13 cellular contexts compared by ENCODE assay signal in the genomic region with DNA sequence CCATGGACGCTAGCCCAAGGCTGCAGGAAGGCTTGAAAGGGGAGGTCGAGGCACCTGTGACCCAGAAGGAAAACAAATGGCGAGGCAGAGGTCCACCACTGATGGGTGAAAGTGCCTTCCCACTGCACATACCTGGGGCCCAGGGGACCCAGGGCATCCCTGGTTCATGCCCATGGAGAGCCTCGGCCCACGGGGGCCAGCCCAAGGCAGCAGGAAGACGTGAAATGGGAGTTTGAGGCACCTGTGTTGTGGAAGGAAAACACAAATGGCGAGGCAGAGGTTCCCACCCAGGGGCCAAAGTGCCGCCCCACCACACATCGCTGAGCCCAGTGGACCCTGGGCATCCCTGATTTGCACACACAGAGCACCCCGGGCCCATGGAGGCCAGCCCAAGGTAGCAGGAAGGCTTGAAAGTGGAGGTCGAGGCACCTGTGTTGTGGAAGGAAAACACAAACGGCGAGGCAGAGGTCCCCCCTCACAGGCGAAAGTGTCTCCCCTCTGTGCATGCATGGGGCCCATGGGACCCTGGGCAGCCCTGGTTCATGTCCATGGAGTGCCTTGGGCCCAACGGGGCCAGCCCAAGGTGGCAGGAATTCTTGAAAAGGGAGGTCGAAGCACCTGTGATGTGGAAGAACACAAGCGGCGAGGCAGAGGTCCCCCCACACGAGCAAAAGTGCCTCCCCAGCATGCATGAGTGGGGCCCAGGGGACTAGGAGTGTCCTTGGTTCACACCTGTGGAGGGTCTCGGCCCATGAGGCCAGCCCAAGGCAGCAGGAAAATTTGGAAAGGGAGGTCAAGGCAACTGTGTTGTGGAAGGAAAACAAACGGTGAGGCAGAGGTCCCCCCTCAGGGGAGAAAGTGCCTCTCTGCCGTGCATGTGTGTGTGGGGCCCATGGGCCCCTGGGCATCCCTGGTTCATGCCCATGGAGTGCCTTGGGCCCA.
DNase-seq lines count a peak whose midpoint lies in the region; ATAC-seq, FAIRE-seq and TF ChIP-seq lines count a peak whose summit lies in the region.
"Had no signal": no experiment of that assay in that cellular context is flagged by ENCODE, and none has a peak within 500 bp of the region (broad histone marks: within the 10 kb centered on the region; RNA-seq: fewer than 3 reads in every experiment).

No MANE protein-coding gene starts in this region.

- TF ChIP-seq CTCF in liver (IDR thresholded peaks at IDR 0.05; ENCODE audit: low read depth, low read length, missing input control) (no peak), HepG2 (CRISPR knock-in tag; IDR thresholded peaks at IDR 0.05) (no peak), esophagus muscularis mucosa (IDR thresholded peaks at IDR 0.05) (no peak), natural killer cell (IDR thresholded peaks at IDR 0.05) (no peak)

- CTCF ChIA-PET in HepG2 (lab: Yijun Ruan, JAX; ENCODE audit: low intra/inter-chr PET ratio, low total read pairs) = no interaction called here

- FAIRE-seq in HepG2 (lab: Jason Lieb, UNC) = no peak
- FAIRE-seq: colon, GM18507, TTC549 had no signal

- H3K4me2 ChIP-seq in HepG2 (ENCODE audit: low read depth, low read length) = no peak overlapping the region

- H3K9me3 Mint-ChIP-seq in natural killer cell = peaks cover 4 to 20% of the 10 kb centered on the region in 2 donors

- H3K27me3 ChIP-seq in liver (ENCODE audit: control insufficient read depth in 4 of 4, insufficient read depth in 4 of 4, low read length in 3 of 4) (no peaks in the 10 kb centered on the region), HepG2 (ENCODE audit: control insufficient read depth in 1 of 2, insufficient read depth in 2 of 2, low read length in 2 of 2) (no peaks in the 10 kb centered on the region; a peak in 1 of 5 replicates), esophagus muscularis mucosa (peaks cover 0 to 4% (median 0%) of the 10 kb centered on the region in 4 donors)

- H3K79me2 ChIP-seq in HepG2 (ENCODE audit: insufficient read depth, low read length) = no peaks in the 10 kb centered on the region
- H3K79me2 ChIP-seq: parathyroid adenoma had no signal

- 65% methylated on average over 22 of the region's 22 CpGs for WGBS in liver
- WGBS in HepG2 (ENCODE audit: low lambda C conversion rate) = 15% methylated on average over 18 of the region's 22 CpGs
- 79% methylated on average over 9 of the region's 22 CpGs for WGBS in esophagus muscularis mucosa

- no peak for TF ChIP-seq RAD21 in liver (IDR thresholded peaks at IDR 0.05)
- TF ChIP-seq RAD21 in HepG2 (CRISPR knock-in tag; IDR thresholded peaks at IDR 0.05) = no peak

- H3K4me1 ChIP-seq in liver (ENCODE audit: control insufficient read depth in 4 of 4, insufficient read depth in 4 of 4, low read length in 3 of 4) (no peaks in the 10 kb centered on the region), HepG2 (ENCODE audit: insufficient read depth, low read length) (no peaks in the 10 kb centered on the region), esophagus muscularis mucosa (no peaks in the 10 kb centered on the region)
- H3K4me1 ChIP-seq: parathyroid adenoma had no signal

- H3K36me3 ChIP-seq in liver (ENCODE audit: control insufficient read depth in 4 of 4, insufficient read depth in 3 of 4, low read depth in 1 of 4, low read length in 3 of 4) = no peaks in the 10 kb centered on the region
- no peaks in the 10 kb centered on the region for H3K36me3 ChIP-seq in HepG2 (replicated peaks in 1 of 2; ENCODE audit: control insufficient read depth in 1 of 2, insufficient read depth in 2 of 2, low read length in 2 of 2)
- H3K36me3 ChIP-seq in esophagus muscularis mucosa = no peaks in the 10 kb centered on the region

- H3K27ac Mint-ChIP-seq in natural killer cell = no peak overlapping the region
- H3K27ac Mint-ChIP-seq: activated naive CD4-positive, alpha-beta T cell treated with anti-CD3 and anti-CD28 coated beads, Interleukin-2, amount 50 U/mL, for 24 hours had no signal

- TF ChIP-seq EP300 in HepG2 (IDR thresholded peaks at IDR 0.05; ENCODE audit: low read depth in 2 of 2, low read length in 2 of 2) = no peak
- no peak for TF ChIP-seq EP300 in HepG2 (CRISPR knock-in tag; IDR thresholded peaks at IDR 0.05; ENCODE audit: borderline replicate concordance)
- TF ChIP-seq EP300 in esophagus muscularis mucosa (IDR thresholded peaks at IDR 0.05) = no peak

- no peak overlapping the region for H2AFZ ChIP-seq in HepG2 (ENCODE audit: low read length)
- H2AFZ ChIP-seq: parathyroid adenoma had no signal

- H3K4me3 ChIP-seq in liver (ENCODE audit: low read depth in 1 of 3, low read length in 3 of 3) (peak overlapping the region in 2 of 3 donors; percentile 29 to 35), HepG2 (replicated peaks in 1 of 3; ENCODE audit: insufficient read depth in 1 of 3, low read depth in 2 of 3, low read length in 3 of 3) (no peak overlapping the region), esophagus muscularis mucosa (no peak overlapping the region)

- no TSS peak for BruUV-seq in HepG2 (replicated peaks; lab: Mats Ljungman, UMichigan)

- in situ Hi-C loops in HepG2 (cut with HindIII; ENCODE audit: extremely low pct_ligation_motif_present, low pct_unique_long_range_greater_than_20kb) = loop anchor here (25.0 kb wide), 1 partner anchor 182 kb away; no protein-coding TSS in a partner anchor

- H3K27me3 Mint-ChIP-seq in natural killer cell (ENCODE audit: low read depth in 2 of 2) = no peaks in the 10 kb centered on the region
- H3K27me3 Mint-ChIP-seq: activated naive CD4-positive, alpha-beta T cell treated with anti-CD3 and anti-CD28 coated beads, Interleukin-2, amount 50 U/mL, for 24 hours had no signal

- POLR2A ChIA-PET in HepG2 (lab: Yijun Ruan, JAX) = no interaction called here

- H3K4me3 Mint-ChIP-seq in natural killer cell = no peak overlapping the region
- H3K4me3 Mint-ChIP-seq: activated naive CD4-positive, alpha-beta T cell treated with anti-CD3 and anti-CD28 coated beads, Interleukin-2, amount 50 U/mL, for 24 hours had no signal

- H3K27ac ChIP-seq in liver (ENCODE audit: low read depth in 1 of 2, low read length in 2 of 2) = no peak overlapping the region
- no peak overlapping the region for H3K27ac ChIP-seq in HepG2 (ENCODE audit: extremely low read length, insufficient read depth, low read length)
- H3K27ac ChIP-seq in esophagus muscularis mucosa (replicated peaks in 1 of 4) = no peak overlapping the region
- H3K27ac ChIP-seq: parathyroid adenoma had no signal

- DNase-seq in HepG2 (ENCODE audit: low spot score) = no peak
- DNase-seq in esophagus muscularis mucosa (ENCODE audit: extremely low spot score) = peak; percentile 60
- peak; percentile 8 for DNase-seq in natural killer cell
- no peak for DNase-seq in NCI-H1694 treated with DMSO at 0.1 percent for 48 hours (lab: John Stamatoyannopoulos, UW)
- DNase-seq in SIG-M5 (lab: John Stamatoyannopoulos, UW) = no peak
- no peak for DNase-seq in NCI-H446 treated with DMSO at 0.1 percent for 48 hours (lab: John Stamatoyannopoulos, UW)

- H3K9me3 ChIP-seq in liver (ENCODE audit: control insufficient read depth in 4 of 4, low read length in 3 of 4) (peaks cover 15 to 38% (median 18%) of the 10 kb centered on the region in 4 donors), HepG2 (ENCODE audit: low read length) (peaks cover 83% of the 10 kb centered on the region), esophagus muscularis mucosa (peaks cover 0 to 96% (median 78%) of the 10 kb centered on the region in 4 donors)

- TF ChIP-seq POLR2A in HepG2 (IDR thresholded peaks at IDR 0.05; ENCODE audit: insufficient read depth in 1 of 2, low read depth in 2 of 2, low read length in 2 of 2) (no peak), esophagus muscularis mucosa (IDR thresholded peaks at IDR 0.05; ENCODE audit: low read depth) (no peak)

- no peaks in the 10 kb centered on the region for H4K20me1 ChIP-seq in HepG2 (ENCODE audit: insufficient read depth, low read length)

- no peak overlapping the region for H3K9ac ChIP-seq in liver (ENCODE audit: low read depth in 1 of 2, low read length in 2 of 2)
- no peak overlapping the region for H3K9ac ChIP-seq in HepG2 (ENCODE audit: insufficient read depth, low read depth, low read length)
- H3K9ac ChIP-seq: parathyroid adenoma had no signal

- intact Hi-C loops in HepG2 (cut with micrococcal nuclease; ENCODE audit: unreplicated experiment) (no loop called here), esophagus muscularis mucosa (cut with DNase I) (no loop called here), natural killer cell (cut with micrococcal nuclease) (no loop called here)

- H3K36me3 Mint-ChIP-seq in natural killer cell = peaks cover 28% of the 10 kb centered on the region

- ATAC-seq in HepG2 (no peak), natural killer cell (no peak), GM21526 (IDR thresholded peaks at IDR 0.05; ENCODE audit: low FRiP score, unreplicated experiment) (no peak)

- no peaks in the 10 kb centered on the region for H3K4me1 Mint-ChIP-seq in natural killer cell
- H3K4me1 Mint-ChIP-seq: activated naive CD4-positive, alpha-beta T cell treated with anti-CD3 and anti-CD28 coated beads, Interleukin-2, amount 50 U/mL, for 24 hours had no signal

TF ChIP-seq in liver, 16 proteins besides CTCF, POLR2A, EP300 and RAD21 (continues in another document):
- TF ChIP-seq TAF1 (conservative IDR thresholded peaks at IDR 0.05) (no peak), NR2F2 (IDR thresholded peaks at IDR 0.05) (no peak), FOXA2 (IDR thresholded peaks at IDR 0.05) (no peak)

TF ChIP-seq in HepG2, 621 proteins besides CTCF, POLR2A, EP300 and RAD21:
- no peak for TF ChIP-seq ZNF7 (CRISPR knock-in tag; IDR thresholded peaks at IDR 0.05)
- no peak for TF ChIP-seq MEIS1 (CRISPR knock-in tag; IDR thresholded peaks at IDR 0.05; ENCODE audit: borderline replicate concordance)
- no peak for TF ChIP-seq ZNF569 (CRISPR knock-in tag; IDR thresholded peaks at IDR 0.05; ENCODE audit: borderline replicate concordance)
- TF ChIP-seq ZNF383 (CRISPR knock-in tag; IDR thresholded peaks at IDR 0.05; ENCODE audit: borderline replicate concordance) = no peak
- TF ChIP-seq HNRNPLL (IDR thresholded peaks at IDR 0.05; ENCODE audit: low read depth, low read length, poor library complexity, severe bottlenecking) = no peak
TF ChIP-seq in HepG2: peak in this region for 0.

Comparison
In these comparisons a context has a peak if more than half of its experiments do, and no peak if none do; other contexts are left out.
1. H3K4me3 ChIP-seq: peak in liver (2 of 3); none in HepG2 (0 of 3) and esophagus muscularis mucosa (0 of 4).
2. DNase-seq: peak in esophagus muscularis mucosa (single experiment) and natural killer cell (single experiment); none in HepG2 (single experiment), NCI-H1694 treated with DMSO at 0.1 percent for 48 hours (single experiment), SIG-M5 (single experiment) and NCI-H446 treated with DMSO at 0.1 percent for 48 hours (single experiment).